19 cellular contexts compared by ENCODE assay signal in genomic region chr2:68240446-68240845, GRCh38. TPM values are rescaled to one million over a fixed set of nuclear protein-coding genes. Genes with fewer than 3 reads are reported as not detected.
DNase-seq lines count a peak whose midpoint lies in the region; ATAC-seq, FAIRE-seq and TF ChIP-seq lines count a peak whose summit lies in the region.
"Had no signal": no experiment of that assay in that cellular context is flagged by ENCODE, and none has a peak within 500 bp of the region (broad histone marks: within the 10 kb centered on the region; RNA-seq: fewer than 3 reads in every experiment).

No MANE protein-coding gene starts in this region.

- H3K9me3 Mint-ChIP-seq in CD4-positive, CD25-positive, alpha-beta regulatory T cell: no peaks in the 10 kb centered on the region
- H3K9me3 Mint-ChIP-seq in activated naive CD8-positive, alpha-beta T cell treated with anti-CD3 and anti-CD28 coated beads for 36 hours: no peaks in the 10 kb centered on the region
- H3K9me3 Mint-ChIP-seq in natural killer cell: no peaks in the 10 kb centered on the region

- TF ChIP-seq CTCF in natural killer cell (IDR thresholded peaks at IDR 0.05) (no peak), upper lobe of right lung (IDR thresholded peaks at IDR 0.05) (no peak)

- FAIRE-seq in GM19239 (lab: Jason Lieb, UNC): peak; percentile 53
- FAIRE-seq: pancreas had no signal

- DNase-seq in CD4-positive, CD25-positive, alpha-beta regulatory T cell: no peak
- DNase-seq in GM19239 (ENCODE audit: insufficient read length, low spot score) (no peak), natural killer cell (no peak), AG20443 (ENCODE audit: low spot score) (no peak), ureter (ENCODE audit: low spot score) (no peak), NCI-H446 (lab: John Stamatoyannopoulos, UW) (no peak), upper lobe of right lung (no peak)
- DNase-seq in activated naive CD8-positive, alpha-beta T cell treated with anti-CD3 and anti-CD28 coated beads for 36 hours: no peak
- DNase-seq: activated gamma-delta T cell treated with Interleukin-2 at 50 U/mL for 16 hours; foreskin keratinocyte; left colon; mucosa of descending colon; NCI-H1694 treated with DMSO at 0.1 percent for 48 hours; NCI-H446 treated with DMSO at 0.1 percent for 48 hours; pancreas; stimulated activated CD4-positive, alpha-beta T cell treated with anti-CD3 and anti-CD28 coated beads, Interleukin-2, amount 100 ng/mL, for 48 hours; testis had no signal

- H3K4me3 ChIP-seq in CD4-positive, CD25-positive, alpha-beta regulatory T cell (ENCODE audit: low read depth, low read length): peak overlapping the region; percentile 58
- no peak overlapping the region for H3K4me3 ChIP-seq in upper lobe of right lung
- H3K4me3 ChIP-seq: coronary artery, HAP-1, mucosa of descending colon, pancreas, testis had no signal

- intact Hi-C loops in natural killer cell (cut with micrococcal nuclease): no loop called here
- intact Hi-C loops in upper lobe of right lung (cut with DNase I): loop anchor here (10.0 kb wide), 1 partner anchor 56 kb away; no protein-coding TSS in a partner anchor

- ATAC-seq in CD4-positive, CD25-positive, alpha-beta regulatory T cell (ENCODE audit: low read depth in 2 of 2): no peak
- ATAC-seq in natural killer cell (no peak), upper lobe of right lung (no peak)
- ATAC-seq: foreskin keratinocyte, left colon, mucosa of descending colon, pancreas had no signal

- H3K4me3 Mint-ChIP-seq in CD4-positive, CD25-positive, alpha-beta regulatory T cell: peak overlapping the region; percentile 10 to 67 (median 26)
- H3K4me3 Mint-ChIP-seq in activated naive CD8-positive, alpha-beta T cell treated with anti-CD3 and anti-CD28 coated beads for 36 hours: no peak overlapping the region
- peak overlapping the region; percentile 43 for H3K4me3 Mint-ChIP-seq in natural killer cell

- H3K27ac Mint-ChIP-seq in CD4-positive, CD25-positive, alpha-beta regulatory T cell: peak overlapping the region; percentile 2 to 84 (median 21)
- peak overlapping the region; percentile 1 for H3K27ac Mint-ChIP-seq in activated naive CD8-positive, alpha-beta T cell treated with anti-CD3 and anti-CD28 coated beads for 36 hours
- H3K27ac Mint-ChIP-seq in natural killer cell: peak overlapping the region; percentile 23 to 74

- H3K9me3 ChIP-seq in CD4-positive, CD25-positive, alpha-beta regulatory T cell (ENCODE audit: control insufficient read depth in 2 of 2, low read length in 2 of 2): no peaks in the 10 kb centered on the region
- no peaks in the 10 kb centered on the region for H3K9me3 ChIP-seq in upper lobe of right lung
- H3K9me3 ChIP-seq: HAP-1, mucosa of descending colon, pancreas, testis had no signal

- no peaks in the 10 kb centered on the region for H3K27me3 Mint-ChIP-seq in CD4-positive, CD25-positive, alpha-beta regulatory T cell
- no peaks in the 10 kb centered on the region for H3K27me3 Mint-ChIP-seq in activated naive CD8-positive, alpha-beta T cell treated with anti-CD3 and anti-CD28 coated beads for 36 hours
- no peaks in the 10 kb centered on the region for H3K27me3 Mint-ChIP-seq in natural killer cell (ENCODE audit: low read depth in 2 of 2)

- H3K4me1 ChIP-seq in CD4-positive, CD25-positive, alpha-beta regulatory T cell (ENCODE audit: control insufficient read depth, insufficient read depth, low read length, poor library complexity, severe bottlenecking): peaks cover 68% of the 10 kb centered on the region
- H3K4me1 ChIP-seq in upper lobe of right lung: peaks cover 64% of the 10 kb centered on the region

- H3K4me1 Mint-ChIP-seq in CD4-positive, CD25-positive, alpha-beta regulatory T cell: peaks cover 43 to 73% (median 50%) of the 10 kb centered on the region in 4 donors
- peaks cover 50% of the 10 kb centered on the region for H3K4me1 Mint-ChIP-seq in activated naive CD8-positive, alpha-beta T cell treated with anti-CD3 and anti-CD28 coated beads for 36 hours
- H3K4me1 Mint-ChIP-seq in natural killer cell: peaks cover 52 to 54% of the 10 kb centered on the region in 2 donors

- peaks cover 14% of the 10 kb centered on the region for H3K36me3 Mint-ChIP-seq in CD4-positive, CD25-positive, alpha-beta regulatory T cell
- H3K36me3 Mint-ChIP-seq in activated naive CD8-positive, alpha-beta T cell treated with anti-CD3 and anti-CD28 coated beads for 36 hours: peaks cover 27% of the 10 kb centered on the region
- no peaks in the 10 kb centered on the region for H3K36me3 Mint-ChIP-seq in natural killer cell

- H3K36me3 ChIP-seq in CD4-positive, CD25-positive, alpha-beta regulatory T cell (ENCODE audit: control insufficient read depth, insufficient read depth, low read length): no peaks in the 10 kb centered on the region
- H3K36me3 ChIP-seq in upper lobe of right lung: no peaks in the 10 kb centered on the region
- H3K36me3 ChIP-seq: HAP-1, pancreas had no signal

- H3K27ac ChIP-seq in CD4-positive, CD25-positive, alpha-beta regulatory T cell (ENCODE audit: insufficient read depth, low read length, poor library complexity, severe bottlenecking): no peak overlapping the region
- no peak overlapping the region for H3K27ac ChIP-seq in upper lobe of right lung
- H3K27ac ChIP-seq: coronary artery, foreskin keratinocyte, pancreas, testis had no signal

- no peaks in the 10 kb centered on the region for H3K27me3 ChIP-seq in CD4-positive, CD25-positive, alpha-beta regulatory T cell (ENCODE audit: control insufficient read depth, insufficient read depth, low read length)
- H3K27me3 ChIP-seq in upper lobe of right lung: no peaks in the 10 kb centered on the region
- H3K27me3 ChIP-seq: foreskin keratinocyte, pancreas, testis had no signal

RNA-seq across cellular contexts. Expression of gene PPP3R1, which starts 11.9 kb away (rescaled TPM):
- 68.2 TPM for total RNA-seq in CD4-positive, CD25-positive, alpha-beta regulatory T cell
- 1 to 10 TPM; 2.8 to 5.5 (median 3.9) TPM for polyA plus RNA-seq in CD4-positive, CD25-positive, alpha-beta regulatory T cell
- 10 to 100 TPM; 80.8 to 93.2 TPM for total RNA-seq in activated naive CD8-positive, alpha-beta T cell treated with anti-CD3 and anti-CD28 coated beads for 36 hours
- total RNA-seq in natural killer cell (10 to 100 TPM; 77.8 to 86.2 (median 79.9) TPM), ureter (57.7 TPM), upper lobe of right lung (59.2 TPM)
